Comparison of ENCODE assay signal across 11 cellular contexts in genomic region chr20:266213-266603, GRCh38. TPM values are rescaled to one million over a fixed set of nuclear protein-coding genes. Genes with fewer than 3 reads are reported as not detected.
DNase-seq lines count a peak whose midpoint lies in the region; ATAC-seq and TF ChIP-seq lines count a peak whose summit lies in the region.
"Had no signal": no experiment of that assay in that cellular context is flagged by ENCODE, and none has a peak within 500 bp of the region (broad histone marks: within the 10 kb centered on the region; RNA-seq: fewer than 3 reads in every experiment).

No MANE protein-coding gene starts in this region.

- POLR2A ChIA-PET in Caco-2 (lab: Charles Lee) = no interaction called here
- POLR2A ChIA-PET in OCI-LY7 (lab: Charles Lee) = no interaction called here

- no peaks in the 10 kb centered on the region for H3K9me3 Mint-ChIP-seq in Caco-2 (ENCODE audit: unreplicated experiment)

- H3K36me3 ChIP-seq in Caco-2 (ENCODE audit: control insufficient read depth, insufficient read depth, low read length) = no peaks in the 10 kb centered on the region
- no peaks in the 10 kb centered on the region for H3K36me3 ChIP-seq in OCI-LY7 (ENCODE audit: insufficient read depth, low read length)
- H3K36me3 ChIP-seq in neuron (ENCODE audit: insufficient read depth, low read length) = no peaks in the 10 kb centered on the region

- no peaks in the 10 kb centered on the region for H3K9me2 ChIP-seq in OCI-LY7 (ENCODE audit: insufficient read depth, low read length)

- TF ChIP-seq CTCF in Caco-2 (IDR thresholded peaks at IDR 0.05; ENCODE audit: insufficient read depth in 1 of 2, low read depth in 1 of 2, low read length in 1 of 2, severe bottlenecking in 1 of 2, unreplicated experiment in 1 of 2) = no peak
- TF ChIP-seq CTCF in OCI-LY7 (conservative IDR thresholded peaks at IDR 0.05; ENCODE audit: low read length) = no peak
- no peak for TF ChIP-seq CTCF in coronary artery (IDR thresholded peaks at IDR 0.05)
- TF ChIP-seq CTCF in GM13976 (IDR thresholded peaks at IDR 0.05; ENCODE audit: borderline replicate concordance, control extremely low read depth, extremely low read depth, insufficient read depth, missing control alignments) = no peak

- H4K20me1 ChIP-seq in OCI-LY7 (ENCODE audit: insufficient read depth, low read length) = no peaks in the 10 kb centered on the region

- CTCF ChIA-PET in Caco-2 (lab: Charles Lee) (interaction anchor here (0.6 to 1.5 kb wide), 6 partner anchors 13 to 64 kb away, joined by 3 to 11 read pairs (median 4); partner anchors contain the start of gene SOX12), OCI-LY7 (lab: Charles Lee; ENCODE audit: unreplicated experiment) (interaction anchor here (0.7 kb wide), 1 partner anchor 68 kb away, joined by 3 read pairs; no protein-coding TSS in a partner anchor)

- no peaks in the 10 kb centered on the region for H3K79me2 ChIP-seq in OCI-LY7 (ENCODE audit: insufficient read depth, low read depth, low read length)

- H3K4me3 Mint-ChIP-seq in Caco-2 (ENCODE audit: unreplicated experiment) = peak overlapping the region; percentile 78

- H2AFZ ChIP-seq in OCI-LY7 (ENCODE audit: low read length) (peak overlapping the region; percentile 71), neuron (ENCODE audit: low read depth, low read length) (peak overlapping the region; percentile 71)

- H3K27ac ChIP-seq in OCI-LY7 (ENCODE audit: low read depth, low read length, poor library complexity, severe bottlenecking) (no peak overlapping the region), coronary artery (no peak overlapping the region)

- H3K4me3 ChIP-seq in Caco-2 (ENCODE audit: low read depth, low read length) (no peak overlapping the region), OCI-LY7 (ENCODE audit: low read depth, low read length, poor library complexity, severe bottlenecking) (no peak overlapping the region), coronary artery (peak overlapping the region; percentile 74), neuron (ENCODE audit: low read length) (no peak overlapping the region)

- BruUV-seq in Caco-2 (replicated peaks; lab: Mats Ljungman, UMichigan) = TSS peak; percentile 89
- BruUV-seq in OCI-LY7 (replicated peaks; lab: Mats Ljungman, UMichigan) = no TSS peak

- no peak for ATAC-seq in GM21528 (IDR thresholded peaks at IDR 0.05; ENCODE audit: low FRiP score, unreplicated experiment)

- H3K27ac Mint-ChIP-seq in Caco-2 (ENCODE audit: unreplicated experiment) = peak overlapping the region; percentile 90

- H3K4me1 ChIP-seq in Caco-2 (peaks cover 4% of the 10 kb centered on the region; the same call in 1 of the 2 replicates), OCI-LY7 (ENCODE audit: insufficient read depth, low read length, poor library complexity, severe bottlenecking) (peaks cover 5% of the 10 kb centered on the region), neuron (ENCODE audit: insufficient read depth, low read length) (no peaks in the 10 kb centered on the region)

- in situ Hi-C loops in GM13976 (cut with MboI; ENCODE audit: low sequenced_read_pairs, unreplicated experiment) = no loop called here

- H3K36me3 Mint-ChIP-seq in Caco-2 (ENCODE audit: insufficient read depth, unreplicated experiment) = peaks cover 7% of the 10 kb centered on the region

- H3K27me3 ChIP-seq in Caco-2 (replicated peaks; ENCODE audit: control insufficient read depth, insufficient read depth, low read length) (no peaks in the 10 kb centered on the region), neuron (ENCODE audit: insufficient read depth, low read length) (no peaks in the 10 kb centered on the region)

- intact Hi-C loops in Caco-2 (cut with micrococcal nuclease; ENCODE audit: unreplicated experiment) (loop anchor here (2.0 to 5.0 kb wide), 2 partner anchors 44 to 65 kb away; no protein-coding TSS in a partner anchor), OCI-LY7 (cut with micrococcal nuclease; ENCODE audit: unreplicated experiment) (loop anchor here (2.0 kb wide), 1 partner anchor 65 kb away; no protein-coding TSS in a partner anchor)

- peak overlapping the region; percentile 54 for H3K4me2 ChIP-seq in OCI-LY7 (ENCODE audit: low read length)

- H3K27me3 Mint-ChIP-seq in Caco-2 (ENCODE audit: insufficient read depth, unreplicated experiment) = no peaks in the 10 kb centered on the region

- DNase-seq in Caco-2 (no peak), OCI-LY7 (ENCODE audit: low spot score) (no peak), coronary artery (ENCODE audit: low spot score) (no peak), NCI-H748 (lab: John Stamatoyannopoulos, UW; ENCODE audit: unreplicated experiment) (no peak), DMS53 (lab: John Stamatoyannopoulos, UW) (no peak), GM13976 (ENCODE audit: low spot score) (no peak)

- H3K9me3 ChIP-seq in Caco-2 = no peaks in the 10 kb centered on the region
- H3K9me3 ChIP-seq in OCI-LY7 (ENCODE audit: low read length) = no peaks in the 10 kb centered on the region
- no peaks in the 10 kb centered on the region for H3K9me3 ChIP-seq in neuron (ENCODE audit: low read length)

- no peaks in the 10 kb centered on the region for H3K4me1 Mint-ChIP-seq in Caco-2 (ENCODE audit: low read depth, unreplicated experiment)

RNA-seq across cellular contexts. Expression of gene DEFB132, which starts 8.7 kb away (rescaled TPM):
- total RNA-seq in Caco-2 (2022) (not detected in 2 replicates), OCI-LY7 (2022) (not detected in 2 replicates)
- total RNA-seq in OCI-LY7 (2014; rRNA removed; shearing (Covaris generic)) = not detected in 2 replicates
- total RNA-seq: cardiac septum, LHCN-M2, sciatic nerve had no signal

RNA-seq across cellular contexts. Expression of gene C20orf96, which starts 24.3 kb away (rescaled TPM):
- total RNA-seq in Caco-2 (2022) = 10.3 and 11.5 TPM in 2 replicates
- 2.6 and 6.3 TPM in 2 replicates for total RNA-seq in OCI-LY7 (2014; rRNA removed; shearing (Covaris generic))
- total RNA-seq in OCI-LY7 (2022) = 12.6 and 13.1 TPM in 2 replicates

RNA-seq across cellular contexts. Expression of gene ZCCHC3, which starts 31.2 kb away (rescaled TPM):
- total RNA-seq in Caco-2 (2022) = 34.4 and 37.2 TPM in 2 replicates
- total RNA-seq in OCI-LY7 (2014; rRNA removed; shearing (Covaris generic)) = 39.8 and 45.3 TPM in 2 replicates
- total RNA-seq in OCI-LY7 (2022) = 34.8 and 35.6 TPM in 2 replicates

RNA-seq across cellular contexts. Expression of gene DEFB129, which starts 39.1 kb away (rescaled TPM):
- total RNA-seq in Caco-2 (2022) (not detected in 2 replicates), OCI-LY7 (2022) (not detected in 2 replicates)
- total RNA-seq in OCI-LY7 (2014; rRNA removed; shearing (Covaris generic)) = not detected in 2 replicates
- total RNA-seq: cardiac septum, LHCN-M2, sciatic nerve had no signal

RNA-seq across cellular contexts. Expression of gene SOX12, which starts 59.1 kb away (rescaled TPM):
- total RNA-seq in Caco-2 (2022) (13.9 and 14.7 TPM in 2 replicates), OCI-LY7 (2022) (43.8 and 46.6 TPM in 2 replicates)
- total RNA-seq in OCI-LY7 (2014; rRNA removed; shearing (Covaris generic)) = 12.9 and 16.4 TPM in 2 replicates
